23 cellular contexts compared by ENCODE assay signal in genomic region chr12:65622056-65622455, GRCh38.
"Had no signal": no experiment of that assay in that cellular context is flagged by ENCODE, and none has a peak within 500 bp of the region (broad histone marks: within the 10 kb centered on the region; RNA-seq: fewer than 3 reads in every experiment).

No MANE protein-coding gene starts in this region.

- H3K9me3 Mint-ChIP-seq: activated CD8-positive, alpha-beta T cell treated with anti-CD3 and anti-CD28 coated beads for 36 hours; activated naive CD4-positive, alpha-beta T cell treated with anti-CD3 and anti-CD28 coated beads, Interleukin-2, amount 50 U/mL, for 24 hours; activated T-cell treated with anti-CD3 and anti-CD28 coated beads, Interleukin-2, amount 50 U/mL, for 24 hours; activated T-helper 1 cell treated with anti-CD3 and anti-CD28 coated beads, Interleukin-12 subunit alpha, Interleukin-12 subunit beta, Interleukin-2, Interleukin-4 antibody, amounts not matched to agents 30 ng/mL and 10 ng/mL and 1 ng/mL, durations not matched to agents 14 hours and 24 hours and 36 hours; T-cell had no signal

- H3K4me1 ChIP-seq: breast epithelium had no signal

- H3K4me3 Mint-ChIP-seq: activated CD4-positive, alpha-beta T cell treated with anti-CD3 and anti-CD28 coated beads for 36 hours; activated CD8-positive, alpha-beta T cell treated with anti-CD3 and anti-CD28 coated beads for 36 hours; activated naive CD4-positive, alpha-beta T cell treated with anti-CD3 and anti-CD28 coated beads, Interleukin-2, amount 50 U/mL, for 24 hours; activated T-cell treated with anti-CD3 and anti-CD28 coated beads, Interleukin-2, amount 50 U/mL, for 24 hours; activated T-helper 1 cell treated with anti-CD3 and anti-CD28 coated beads, Interleukin-12 subunit alpha, Interleukin-12 subunit beta, Interleukin-2, Interleukin-4 antibody, amounts not matched to agents 30 ng/mL and 10 ng/mL and 1 ng/mL, durations not matched to agents 14 hours and 24 hours and 36 hours; T-cell had no signal

- H3K36me3 Mint-ChIP-seq: activated naive CD4-positive, alpha-beta T cell treated with anti-CD3 and anti-CD28 coated beads, Interleukin-2, amount 50 U/mL, for 24 hours; T-cell had no signal

- H2AFZ ChIP-seq: PC-9 had no signal

- DNase-seq: activated CD4-positive, alpha-beta T cell treated with anti-CD3 and anti-CD28 coated beads for 36 hours; activated CD4-positive, alpha-beta T cell treated with anti-CD3 and anti-CD28 coated beads, Interleukin-2, amount 50 U/mL, for 1 hour; activated CD8-positive, alpha-beta T cell treated with anti-CD3 and anti-CD28 coated beads for 36 hours; activated effector memory CD4-positive, alpha-beta T cell treated with Interleukin-2 at 50 U/mL for 16 hours; activated naive CD4-positive, alpha-beta T cell; activated T-cell treated with anti-CD3 and anti-CD28 coated beads, Interleukin-2, amount 50 U/mL, for 24 hours; aorta; KG1; NCI-H1092; NCI-H1417; NCI-H1930; NCI-H2171; NCI-H345; NCI-H510A treated with DMSO at 0.1 percent for 48 hours; NCI-H69; PC-9; SHP77 treated with DMSO at 0.1 percent for 48 hours; T-cell; T-helper 2 cell had no signal

- H3K4me2 ChIP-seq: PC-9 had no signal

- H3K27me3 ChIP-seq: breast epithelium had no signal

- H3K27ac Mint-ChIP-seq: activated CD4-positive, alpha-beta T cell treated with anti-CD3 and anti-CD28 coated beads for 36 hours; activated CD8-positive, alpha-beta T cell treated with anti-CD3 and anti-CD28 coated beads for 36 hours; activated naive CD4-positive, alpha-beta T cell treated with anti-CD3 and anti-CD28 coated beads, Interleukin-2, amount 50 U/mL, for 24 hours; activated T-cell treated with anti-CD3 and anti-CD28 coated beads, Interleukin-2, amount 50 U/mL, for 24 hours; activated T-helper 1 cell treated with anti-CD3 and anti-CD28 coated beads, Interleukin-12 subunit alpha, Interleukin-12 subunit beta, Interleukin-2, Interleukin-4 antibody, amounts not matched to agents 30 ng/mL and 10 ng/mL and 1 ng/mL, durations not matched to agents 14 hours and 24 hours and 36 hours; T-cell had no signal

- H3K27ac ChIP-seq: breast epithelium, PC-9, VCaP had no signal

- H3K36me3 ChIP-seq: breast epithelium had no signal

- H3K4me1 Mint-ChIP-seq: activated naive CD4-positive, alpha-beta T cell treated with anti-CD3 and anti-CD28 coated beads, Interleukin-2, amount 50 U/mL, for 24 hours; T-cell had no signal

- H3K4me3 ChIP-seq: breast epithelium, PC-9 had no signal

- ATAC-seq: activated CD4-positive, alpha-beta T cell treated with anti-CD3 and anti-CD28 coated beads for 36 hours; activated CD8-positive, alpha-beta T cell treated with anti-CD3 and anti-CD28 coated beads for 36 hours; T-cell had no signal

- H3K9me3 ChIP-seq: breast epithelium had no signal
